15 cellular contexts compared by ENCODE assay signal in the genomic region with DNA sequence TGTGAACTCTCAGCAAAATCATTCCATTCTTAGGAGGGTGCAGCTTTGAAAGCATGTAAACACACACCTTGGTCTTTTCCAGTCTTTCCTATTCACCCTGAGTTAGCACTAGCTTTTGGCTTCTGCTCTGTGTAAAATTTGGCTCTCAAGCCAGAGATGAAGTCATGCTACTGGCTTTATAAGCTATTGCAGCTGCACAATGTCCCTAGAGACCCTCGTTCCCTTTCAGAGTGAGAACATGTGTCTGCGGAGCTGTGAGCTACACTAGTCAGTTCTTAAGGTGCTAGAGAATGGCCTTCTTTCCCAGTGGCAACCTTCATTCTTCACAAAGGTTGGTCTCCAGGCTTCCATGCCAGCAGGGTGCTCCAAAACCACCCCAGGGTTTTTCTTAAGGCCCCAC.
DNase-seq lines count a peak whose midpoint lies in the region; ATAC-seq and FAIRE-seq lines count a peak whose summit lies in the region.
"Had no signal": no experiment of that assay in that cellular context is flagged by ENCODE, and none has a peak within 500 bp of the region (broad histone marks: within the 10 kb centered on the region; RNA-seq: fewer than 3 reads in every experiment).

No MANE protein-coding gene starts in this region.

- DNase-seq in NCI-H1436 (lab: John Stamatoyannopoulos, UW) (peak; percentile 51), NCI-H1436 treated with DMSO at 0.1 percent for 48 hours (lab: John Stamatoyannopoulos, UW) (no peak), SJCRH30 (peak; percentile 47 to 62), left ventricle myocardium superior (peak; percentile 29), urothelium cell line (ENCODE audit: low spot score) (no peak), frontal cortex (ENCODE audit: low spot score in 2 of 2) (no peak), hypothalamus (lab: John Stamatoyannopoulos, UW) (no peak)
- no peak for DNase-seq in activated CD4-positive, alpha-beta T cell treated with anti-CD3 and anti-CD28 coated beads for 4 hours
- DNase-seq: 8988T; activated T-cell treated with anti-CD3 and anti-CD28 coated beads, Interleukin-2, amount 50 U/mL, for 48 hours; KBM-7 had no signal

- no peaks in the 10 kb centered on the region for H3K36me3 ChIP-seq in SJCRH30
- H3K36me3 ChIP-seq: breast epithelium, SJSA1 had no signal

- H3K9me3 ChIP-seq in SJCRH30 (replicated peaks), result peaks cover 4% of the 10 kb centered on the region
- H3K9me3 ChIP-seq: mucosa of descending colon, SJSA1 had no signal

- ATAC-seq in left ventricle myocardium superior, result peak; percentile 94
- ATAC-seq: mucosa of descending colon had no signal

- H3K27ac ChIP-seq in SJCRH30, result no peak overlapping the region
- H3K27ac ChIP-seq: breast epithelium, SJSA1 had no signal

- peaks cover 5% of the 10 kb centered on the region; the same call in 1 of the 2 replicates for H3K4me1 ChIP-seq in SJCRH30
- H3K4me1 ChIP-seq: SJSA1 had no signal

- intact Hi-C loops in left ventricle myocardium superior (cut with micrococcal nuclease), result no loop called here

- H3K27me3 ChIP-seq in SJCRH30, result no peaks in the 10 kb centered on the region; the same call in 1 of the 2 replicates
- H3K27me3 ChIP-seq: breast epithelium, SJSA1 had no signal

- FAIRE-seq in urothelium cell line (lab: Jason Lieb, UNC) (peak; percentile 13), frontal cortex (lab: Jason Lieb, UNC) (no peak)
- FAIRE-seq: GM12892 had no signal

- no peak overlapping the region for H3K4me3 ChIP-seq in SJCRH30
- H3K4me3 ChIP-seq: breast epithelium, mucosa of descending colon, SJSA1 had no signal

Comparison
In these comparisons a context has a peak if more than half of its experiments do, and no peak if none do; other contexts are left out.
1. DNase-seq: peak in NCI-H1436 (single experiment), SJCRH30 (2 of 2) and left ventricle myocardium superior (single experiment); none in NCI-H1436 treated with DMSO at 0.1 percent for 48 hours (single experiment), urothelium cell line (single experiment), frontal cortex (0 of 2), activated CD4-positive, alpha-beta T cell treated with anti-CD3 and anti-CD28 coated beads for 4 hours (0 of 2) and hypothalamus (0 of 51).